ENCODE assay signal across 29 cellular contexts in genomic region chr12:61706783-61707182, GRCh38.
"Had no signal": no experiment of that assay in that cellular context is flagged by ENCODE, and none has a peak within 500 bp of the region (broad histone marks: within the 10 kb centered on the region; RNA-seq: fewer than 3 reads in every experiment).

No MANE protein-coding gene starts in this region.

- H3K27ac ChIP-seq: colonic mucosa, coronary artery, dorsolateral prefrontal cortex, epithelial cell of prostate, esophagus muscularis mucosa, esophagus squamous epithelium, foreskin keratinocyte, gastrocnemius medialis, gastroesophageal sphincter, heart left ventricle, heart right ventricle, hepatocyte had no signal

- H3K36me3 ChIP-seq: colonic mucosa, esophagus muscularis mucosa, esophagus squamous epithelium, gastrocnemius medialis, gastroesophageal sphincter, heart left ventricle, heart right ventricle had no signal

- FAIRE-seq: endometrium, endothelial cell of umbilical vein, frontal cortex had no signal

- H3K9me3 ChIP-seq: colonic mucosa, esophagus muscularis mucosa, esophagus squamous epithelium, gastrocnemius medialis, gastroesophageal sphincter, heart left ventricle, heart right ventricle had no signal

- H3K4me3 ChIP-seq: colonic mucosa, coronary artery, dorsolateral prefrontal cortex, esophagus muscularis mucosa, esophagus squamous epithelium, gastrocnemius medialis, gastroesophageal sphincter, heart left ventricle, heart right ventricle, hepatocyte had no signal

- DNase-seq: colonic mucosa; cortex of kidney; dermis blood vessel endothelial cell; dorsolateral prefrontal cortex; effector CD4-positive, alpha-beta T cell; effector CD8-positive, alpha-beta T cell; effector memory CD4-positive, alpha-beta T cell; effector memory CD8-positive, alpha-beta T cell; endodermal cell; erythroblast; esophagus squamous epithelium; foreskin fibroblast; foreskin keratinocyte; foreskin melanocyte; gastrocnemius medialis; glutamatergic neuron; head of caudate nucleus; heart left ventricle; heart right ventricle had no signal

- H3K4me3 Mint-ChIP-seq: dendritic cell treated with granulocyte-macrophage colony-stimulating factor and Interleukin-4, amounts not matched to agents 40 ng/mL and 50 ng/mL, for 4 days; effector memory CD8-positive, alpha-beta T cell; endodermal cell had no signal

- H3K79me2 ChIP-seq: hepatocyte had no signal

- H3K9me3 Mint-ChIP-seq: dendritic cell treated with granulocyte-macrophage colony-stimulating factor and Interleukin-4, amounts not matched to agents 40 ng/mL and 50 ng/mL, for 4 days; endodermal cell had no signal

- ATAC-seq: effector memory CD8-positive, alpha-beta T cell; esophagus mucosa; foreskin keratinocyte; gastrocnemius medialis; gastroesophageal sphincter; heart left ventricle; heart right ventricle had no signal

- H3K4me1 Mint-ChIP-seq: endodermal cell had no signal

- H2AFZ ChIP-seq: hepatocyte had no signal

- H3K4me1 ChIP-seq: colonic mucosa, esophagus muscularis mucosa, esophagus squamous epithelium, foreskin keratinocyte, gastrocnemius medialis, gastroesophageal sphincter, heart left ventricle, heart right ventricle had no signal

- H3K27me3 Mint-ChIP-seq: dendritic cell treated with granulocyte-macrophage colony-stimulating factor and Interleukin-4, amounts not matched to agents 40 ng/mL and 50 ng/mL, for 4 days; effector memory CD8-positive, alpha-beta T cell had no signal

- H3K27me3 ChIP-seq: colonic mucosa, dorsolateral prefrontal cortex, esophagus muscularis mucosa, esophagus squamous epithelium, foreskin keratinocyte, gastrocnemius medialis, gastroesophageal sphincter, heart left ventricle, heart right ventricle, hepatocyte had no signal

- H3K4me2 ChIP-seq: hepatocyte had no signal

- H3K27ac Mint-ChIP-seq: dendritic cell treated with granulocyte-macrophage colony-stimulating factor and Interleukin-4, amounts not matched to agents 40 ng/mL and 50 ng/mL, for 4 days; effector memory CD8-positive, alpha-beta T cell; endodermal cell had no signal
